ENCODE assay signal across 10 cellular contexts in genomic region chr10:70508912-70509366, GRCh38. TPM values are rescaled to one million over a fixed set of nuclear protein-coding genes. Genes with fewer than 3 reads are reported as not detected.
DNase-seq lines count a peak whose midpoint lies in the region; ATAC-seq and TF ChIP-seq lines count a peak whose summit lies in the region.
"Had no signal": no experiment of that assay in that cellular context is flagged by ENCODE, and none has a peak within 500 bp of the region (broad histone marks: within the 10 kb centered on the region; RNA-seq: fewer than 3 reads in every experiment).

No MANE protein-coding gene starts in this region.

- peak; percentile 62 for DNase-seq in GM13976 (ENCODE audit: low spot score)
- DNase-seq in RPMI8226: peak; percentile 82
- DNase-seq in left cardiac atrium: peak; percentile 54
- DNase-seq in sigmoid colon: peak; percentile 84
- no peak for DNase-seq in activated naive CD4-positive, alpha-beta T cell treated with anti-CD3 and anti-CD28 coated beads, Interleukin-2, amount 50 U/mL, for 16 hours
- no peak for DNase-seq in NOMO-1 treated with dmso at 0.1 percent for 144 hours (lab: John Stamatoyannopoulos, UW; ENCODE audit: unreplicated experiment)
- DNase-seq: activated naive CD8-positive, alpha-beta T cell treated with anti-CD3 and anti-CD28 coated beads, Interleukin-2, amount 10 ng/mL, durations not matched to agents 7 days and 5 days; NCI-H1694 treated with DMSO at 0.1 percent for 48 hours had no signal

- H3K4me3 ChIP-seq in sigmoid colon: peak overlapping the region in 1 of 4 donors; percentile 2

- ATAC-seq in left cardiac atrium: peak; percentile 65 to 79
- ATAC-seq in HG03095 (IDR thresholded peaks at IDR 0.05; ENCODE audit: unreplicated experiment): no peak
- no peak for ATAC-seq in GM19452 (IDR thresholded peaks at IDR 0.05; ENCODE audit: unreplicated experiment)

- H3K27ac ChIP-seq in sigmoid colon: peak overlapping the region; percentile 41 to 73 (median 62)

- H3K9me3 ChIP-seq in sigmoid colon: no peaks in the 10 kb centered on the region

- no peak for TF ChIP-seq CTCF in GM13976 (IDR thresholded peaks at IDR 0.05; ENCODE audit: borderline replicate concordance, control extremely low read depth, extremely low read depth, insufficient read depth, missing control alignments)
- no peak for TF ChIP-seq CTCF in sigmoid colon (IDR thresholded peaks at IDR 0.05)

- no peak for TF ChIP-seq POLR2A in sigmoid colon (IDR thresholded peaks at IDR 0.05)

- intact Hi-C loops in left cardiac atrium (cut with DNase I): no loop called here
- intact Hi-C loops in sigmoid colon (cut with DNase I): loop anchor here (2.0 kb wide), 1 partner anchor 30 kb away; the partner anchor contains the start of gene PALD1

- no peak for TF ChIP-seq EP300 in sigmoid colon (IDR thresholded peaks at IDR 0.05)

- 4 to 20% methylated on average over 12 of the region's 12 CpGs for WGBS in sigmoid colon, 2 donors

- in situ Hi-C loops in GM13976 (cut with MboI; ENCODE audit: low sequenced_read_pairs, unreplicated experiment): no loop called here

- no peaks in the 10 kb centered on the region for H3K27me3 ChIP-seq in sigmoid colon

- no peaks in the 10 kb centered on the region for H3K36me3 ChIP-seq in sigmoid colon

- peaks cover 0 to 54% (median 49%) of the 10 kb centered on the region in 4 donors for H3K4me1 ChIP-seq in sigmoid colon

RNA-seq across cellular contexts. Expression of gene PALD1, which starts 30.4 kb away (rescaled TPM):
- 1 to 10 TPM; 4.4 to 8.3 TPM for total RNA-seq in left cardiac atrium
- 10 to 100 TPM; 13.9 to 33.8 (median 18.8) TPM for total RNA-seq in sigmoid colon
- 1 to 10 TPM; 1.8 to 6.2 (median 1.8) TPM for polyA plus RNA-seq in sigmoid colon

Comparison
In these comparisons a context has a peak if more than half of its experiments do, and no peak if none do; other contexts are left out.
1. DNase-seq: peak in GM13976 (single experiment), RPMI8226 (single experiment), left cardiac atrium (single experiment) and sigmoid colon (single experiment); none in activated naive CD4-positive, alpha-beta T cell treated with anti-CD3 and anti-CD28 coated beads, Interleukin-2, amount 50 U/mL, for 16 hours (single experiment) and NOMO-1 treated with dmso at 0.1 percent for 144 hours (single experiment).
2. ATAC-seq: peak in left cardiac atrium (2 of 2); none in HG03095 (single experiment) and GM19452 (single experiment).